ENCODE assay signal across 8 cellular contexts in the genomic region with DNA sequence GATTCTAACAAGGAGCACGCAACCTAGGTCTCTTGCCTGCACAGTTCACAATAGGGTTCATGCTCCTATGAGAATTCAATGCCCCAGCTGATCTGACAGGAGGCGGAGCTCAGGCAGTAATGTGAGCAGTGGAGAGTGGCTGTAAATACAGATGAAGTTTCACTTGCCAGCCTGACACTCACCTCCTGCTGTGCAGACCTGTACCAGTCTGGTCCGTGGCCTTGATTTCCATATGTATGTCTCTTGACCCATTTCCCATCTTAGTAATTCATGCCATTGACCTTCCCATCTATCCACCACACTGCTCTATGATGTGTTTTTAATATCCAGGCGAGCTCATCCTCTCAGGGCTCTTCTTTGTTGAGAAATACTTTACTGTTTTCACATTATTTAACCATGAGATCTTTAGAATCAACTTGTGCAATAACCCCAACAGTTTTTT.
A peak's percentile ranks its signal among the peaks of the same experiment; 100 is the strongest.
DNase-seq lines count a peak whose midpoint lies in the region; ATAC-seq, FAIRE-seq and TF ChIP-seq lines count a peak whose summit lies in the region.
"Had no signal": no experiment of that assay in that cellular context is flagged by ENCODE, and none has a peak within 500 bp of the region (broad histone marks: within the 10 kb centered on the region; RNA-seq: fewer than 3 reads in every experiment).

No MANE protein-coding gene starts in this region.

- H3K4me3 Mint-ChIP-seq in naive B cell: peak overlapping the region in 3 of 8 donors; percentile 4 to 46 (median 42)
- H3K4me3 Mint-ChIP-seq in CD4-positive, alpha-beta memory T cell: no peak overlapping the region

- intact Hi-C loops in ascending aorta (cut with DNase I): no loop called here
- intact Hi-C loops in CD4-positive, alpha-beta memory T cell (cut with micrococcal nuclease): no loop called here

- peak overlapping the region in 5 of 6 donors; percentile 30 to 82 (median 70) for H3K27ac Mint-ChIP-seq in naive B cell
- H3K27ac Mint-ChIP-seq in CD4-positive, alpha-beta memory T cell: peak overlapping the region in 2 of 7 donors; percentile 5 to 33

- H3K4me1 ChIP-seq in ascending aorta: peaks cover 3 to 23% of the 10 kb centered on the region in 2 donors
- H3K4me1 ChIP-seq in CD4-positive, alpha-beta memory T cell (ENCODE audit: insufficient read depth, low read length): no peaks in the 10 kb centered on the region

- FAIRE-seq in GM12892 (lab: Jason Lieb, UNC): peak; percentile 70

- POLR2A ChIA-PET in CD4-positive, alpha-beta memory T cell (lab: Charles Lee; ENCODE audit: partially characterized antibody): no interaction called here

- no peak overlapping the region for H3K27ac ChIP-seq in ascending aorta
- H3K27ac ChIP-seq in CD4-positive, alpha-beta memory T cell (ENCODE audit: low read depth, low read length): no peak overlapping the region
- H3K27ac ChIP-seq: SK-N-MC had no signal

- no peak for TF ChIP-seq CTCF in ascending aorta (IDR thresholded peaks at IDR 0.05)

- H3K36me3 ChIP-seq in ascending aorta: no peaks in the 10 kb centered on the region
- no peaks in the 10 kb centered on the region for H3K36me3 ChIP-seq in CD4-positive, alpha-beta memory T cell (ENCODE audit: insufficient read depth, low read length)

- H3K36me3 Mint-ChIP-seq in naive B cell: peaks cover 0 to 5% of the 10 kb centered on the region in 2 donors
- peaks cover 12 to 19% of the 10 kb centered on the region in 2 donors for H3K36me3 Mint-ChIP-seq in CD4-positive, alpha-beta memory T cell

- TF ChIP-seq POLR2A in GM12892 (IDR thresholded peaks at IDR 0.05; ENCODE audit: low read depth, low read length): no peak

- H3K4me1 Mint-ChIP-seq in naive B cell: peaks cover 44 to 60% (median 59%) of the 10 kb centered on the region in 3 donors
- H3K4me1 Mint-ChIP-seq in CD4-positive, alpha-beta memory T cell: peaks cover 23 to 39% (median 24%) of the 10 kb centered on the region in 4 donors

- H3K9me3 ChIP-seq in ascending aorta: no peaks in the 10 kb centered on the region
- H3K9me3 ChIP-seq in CD4-positive, alpha-beta memory T cell (ENCODE audit: control insufficient read depth in 1 of 2, low read length in 2 of 2): no peaks in the 10 kb centered on the region

- H3K9me3 Mint-ChIP-seq in naive B cell: no peaks in the 10 kb centered on the region
- H3K9me3 Mint-ChIP-seq in CD4-positive, alpha-beta memory T cell: no peaks in the 10 kb centered on the region

- no peak for DNase-seq in GM12892 (ENCODE audit: insufficient read length)
- DNase-seq in SW480 (ENCODE audit: low spot score): peak; percentile 78
- DNase-seq in naive B cell: no peak
- DNase-seq in ascending aorta (ENCODE audit: low spot score in 2 of 2): no peak
- DNase-seq in CD4-positive, alpha-beta memory T cell: no peak

- no peak overlapping the region for H3K4me3 ChIP-seq in ascending aorta
- H3K4me3 ChIP-seq in CD4-positive, alpha-beta memory T cell (ENCODE audit: low read length in 2 of 2): no peak overlapping the region
- H3K4me3 ChIP-seq: SK-N-MC had no signal

- ATAC-seq in GM21381 (IDR thresholded peaks at IDR 0.05; ENCODE audit: unreplicated experiment) (peak; percentile 89), HG03460 (IDR thresholded peaks at IDR 0.05; ENCODE audit: unreplicated experiment) (peak; percentile 77), naive B cell (ENCODE audit: low read depth in 2 of 2) (peak; percentile 82 to 86)

- H3K27me3 ChIP-seq in ascending aorta: no peaks in the 10 kb centered on the region
- no peaks in the 10 kb centered on the region for H3K27me3 ChIP-seq in CD4-positive, alpha-beta memory T cell (ENCODE audit: insufficient read depth, low read length)

- CTCF ChIA-PET in CD4-positive, alpha-beta memory T cell (lab: Charles Lee; ENCODE audit: partially characterized antibody): interaction anchor here (0.7 to 1.1 kb wide), 2 partner anchors 24 to 66 kb away, joined by 3 to 4 read pairs; no protein-coding TSS in a partner anchor

- no peaks in the 10 kb centered on the region for H3K27me3 Mint-ChIP-seq in naive B cell
- no peaks in the 10 kb centered on the region for H3K27me3 Mint-ChIP-seq in CD4-positive, alpha-beta memory T cell
